18 cellular contexts compared by ENCODE assay signal in genomic region chr3:36591959-36592358, GRCh38.
A peak's percentile ranks its signal among the peaks of the same experiment; 100 is the strongest.
DNase-seq lines count a peak whose midpoint lies in the region; ATAC-seq and TF ChIP-seq lines count a peak whose summit lies in the region.
"Had no signal": no experiment of that assay in that cellular context is flagged by ENCODE, and none has a peak within 500 bp of the region (broad histone marks: within the 10 kb centered on the region; RNA-seq: fewer than 3 reads in every experiment).

No MANE protein-coding gene starts in this region.

- H3K27ac ChIP-seq in cardiac muscle cell: no peak overlapping the region
- H3K27ac ChIP-seq: left lung had no signal

- H3K4me1 ChIP-seq in cardiac muscle cell (ENCODE audit: low read depth): no peaks in the 10 kb centered on the region
- H3K4me1 ChIP-seq: left lung had no signal

- intact Hi-C loops in Right ventricle myocardium inferior (cut with DNase I): no loop called here

- H3K36me3 ChIP-seq in cardiac muscle cell: no peaks in the 10 kb centered on the region
- H3K36me3 ChIP-seq: left lung had no signal

- H3K9me3 ChIP-seq in cardiac muscle cell (ENCODE audit: low read depth): no peaks in the 10 kb centered on the region

- H3K4me3 ChIP-seq in cardiac muscle cell: no peak overlapping the region
- H3K4me3 ChIP-seq in epithelial cell of proximal tubule (ENCODE audit: low read depth, low read length): no peak overlapping the region
- H3K4me3 ChIP-seq: left lung had no signal

- ATAC-seq in Right ventricle myocardium inferior (no peak), GM19397 (IDR thresholded peaks at IDR 0.05; ENCODE audit: unreplicated experiment) (no peak)
- ATAC-seq: activated naive CD8-positive, alpha-beta T cell treated with anti-CD3 and anti-CD28 coated beads, Interleukin-2, amount 50 U/mL, for 24 hours; activated T-cell treated with anti-CD3 and anti-CD28 coated beads, Interleukin-2, amount 50 U/mL, for 72 hours; left lung had no signal

- DNase-seq in cardiac muscle cell (ENCODE audit: low read depth in 1 of 2, low spot score in 1 of 2): peak in 1 of 2 donors; percentile 35
- DNase-seq in Right ventricle myocardium inferior (ENCODE audit: missing footprints): no peak
- DNase-seq in RPMI7951 (ENCODE audit: low read depth): peak; percentile 33
- peak; percentile 10 for DNase-seq in epithelial cell of proximal tubule (ENCODE audit: low read depth)
- no peak for DNase-seq in ecto neural progenitor cell (ENCODE audit: low spot score)
- DNase-seq in inferior parietal cortex (ENCODE audit: extremely low spot score): no peak
- DNase-seq in NK-92 (lab: John Stamatoyannopoulos, UW; ENCODE audit: unreplicated experiment): no peak
- DNase-seq: activated CD4-positive, alpha-beta memory T cell treated with anti-CD3 and anti-CD28 coated beads, Interleukin-2, amount 10 ng/mL, durations not matched to agents 7 days and 5 days; activated naive CD8-positive, alpha-beta T cell treated with anti-CD3 and anti-CD28 coated beads, Interleukin-2, amount 50 U/mL, for 24 hours; activated T-cell treated with anti-CD3 and anti-CD28 coated beads, Interleukin-2, amount 50 U/mL, for 72 hours; AML-193; Calu3; KG1; left lung; NCI-H1436; NCI-H446; stimulated activated naive CD4-positive, alpha-beta T cell had no signal

- TF ChIP-seq CTCF in cardiac muscle cell (IDR thresholded peaks at IDR 0.05; ENCODE audit: low read depth, low read length): peak; percentile 19
- peak; percentile 36 for TF ChIP-seq CTCF in epithelial cell of proximal tubule (conservative IDR thresholded peaks at IDR 0.05; ENCODE audit: low read depth, low read length)

- H3K27me3 ChIP-seq in cardiac muscle cell: no peaks in the 10 kb centered on the region
- H3K27me3 ChIP-seq: left lung had no signal

Comparison
In these comparisons a context has a peak if more than half of its experiments do, and no peak if none do; other contexts are left out.
1. DNase-seq: peak in RPMI7951 (single experiment) and epithelial cell of proximal tubule (single experiment); none in Right ventricle myocardium inferior (single experiment), ecto neural progenitor cell (single experiment), inferior parietal cortex (single experiment) and NK-92 (single experiment).